In genomic region chr5:25950681-25951080, GRCh38 we compare ENCODE assay signal across 1 cellular context.
TF ChIP-seq lines count a peak whose summit lies in the region.

No MANE protein-coding gene starts in this region.

TF ChIP-seq in GM23338, 12 proteins besides CTCF, POLR2A, EP300 and RAD21 (continued from another document):
- TF ChIP-seq, protein P1, sequence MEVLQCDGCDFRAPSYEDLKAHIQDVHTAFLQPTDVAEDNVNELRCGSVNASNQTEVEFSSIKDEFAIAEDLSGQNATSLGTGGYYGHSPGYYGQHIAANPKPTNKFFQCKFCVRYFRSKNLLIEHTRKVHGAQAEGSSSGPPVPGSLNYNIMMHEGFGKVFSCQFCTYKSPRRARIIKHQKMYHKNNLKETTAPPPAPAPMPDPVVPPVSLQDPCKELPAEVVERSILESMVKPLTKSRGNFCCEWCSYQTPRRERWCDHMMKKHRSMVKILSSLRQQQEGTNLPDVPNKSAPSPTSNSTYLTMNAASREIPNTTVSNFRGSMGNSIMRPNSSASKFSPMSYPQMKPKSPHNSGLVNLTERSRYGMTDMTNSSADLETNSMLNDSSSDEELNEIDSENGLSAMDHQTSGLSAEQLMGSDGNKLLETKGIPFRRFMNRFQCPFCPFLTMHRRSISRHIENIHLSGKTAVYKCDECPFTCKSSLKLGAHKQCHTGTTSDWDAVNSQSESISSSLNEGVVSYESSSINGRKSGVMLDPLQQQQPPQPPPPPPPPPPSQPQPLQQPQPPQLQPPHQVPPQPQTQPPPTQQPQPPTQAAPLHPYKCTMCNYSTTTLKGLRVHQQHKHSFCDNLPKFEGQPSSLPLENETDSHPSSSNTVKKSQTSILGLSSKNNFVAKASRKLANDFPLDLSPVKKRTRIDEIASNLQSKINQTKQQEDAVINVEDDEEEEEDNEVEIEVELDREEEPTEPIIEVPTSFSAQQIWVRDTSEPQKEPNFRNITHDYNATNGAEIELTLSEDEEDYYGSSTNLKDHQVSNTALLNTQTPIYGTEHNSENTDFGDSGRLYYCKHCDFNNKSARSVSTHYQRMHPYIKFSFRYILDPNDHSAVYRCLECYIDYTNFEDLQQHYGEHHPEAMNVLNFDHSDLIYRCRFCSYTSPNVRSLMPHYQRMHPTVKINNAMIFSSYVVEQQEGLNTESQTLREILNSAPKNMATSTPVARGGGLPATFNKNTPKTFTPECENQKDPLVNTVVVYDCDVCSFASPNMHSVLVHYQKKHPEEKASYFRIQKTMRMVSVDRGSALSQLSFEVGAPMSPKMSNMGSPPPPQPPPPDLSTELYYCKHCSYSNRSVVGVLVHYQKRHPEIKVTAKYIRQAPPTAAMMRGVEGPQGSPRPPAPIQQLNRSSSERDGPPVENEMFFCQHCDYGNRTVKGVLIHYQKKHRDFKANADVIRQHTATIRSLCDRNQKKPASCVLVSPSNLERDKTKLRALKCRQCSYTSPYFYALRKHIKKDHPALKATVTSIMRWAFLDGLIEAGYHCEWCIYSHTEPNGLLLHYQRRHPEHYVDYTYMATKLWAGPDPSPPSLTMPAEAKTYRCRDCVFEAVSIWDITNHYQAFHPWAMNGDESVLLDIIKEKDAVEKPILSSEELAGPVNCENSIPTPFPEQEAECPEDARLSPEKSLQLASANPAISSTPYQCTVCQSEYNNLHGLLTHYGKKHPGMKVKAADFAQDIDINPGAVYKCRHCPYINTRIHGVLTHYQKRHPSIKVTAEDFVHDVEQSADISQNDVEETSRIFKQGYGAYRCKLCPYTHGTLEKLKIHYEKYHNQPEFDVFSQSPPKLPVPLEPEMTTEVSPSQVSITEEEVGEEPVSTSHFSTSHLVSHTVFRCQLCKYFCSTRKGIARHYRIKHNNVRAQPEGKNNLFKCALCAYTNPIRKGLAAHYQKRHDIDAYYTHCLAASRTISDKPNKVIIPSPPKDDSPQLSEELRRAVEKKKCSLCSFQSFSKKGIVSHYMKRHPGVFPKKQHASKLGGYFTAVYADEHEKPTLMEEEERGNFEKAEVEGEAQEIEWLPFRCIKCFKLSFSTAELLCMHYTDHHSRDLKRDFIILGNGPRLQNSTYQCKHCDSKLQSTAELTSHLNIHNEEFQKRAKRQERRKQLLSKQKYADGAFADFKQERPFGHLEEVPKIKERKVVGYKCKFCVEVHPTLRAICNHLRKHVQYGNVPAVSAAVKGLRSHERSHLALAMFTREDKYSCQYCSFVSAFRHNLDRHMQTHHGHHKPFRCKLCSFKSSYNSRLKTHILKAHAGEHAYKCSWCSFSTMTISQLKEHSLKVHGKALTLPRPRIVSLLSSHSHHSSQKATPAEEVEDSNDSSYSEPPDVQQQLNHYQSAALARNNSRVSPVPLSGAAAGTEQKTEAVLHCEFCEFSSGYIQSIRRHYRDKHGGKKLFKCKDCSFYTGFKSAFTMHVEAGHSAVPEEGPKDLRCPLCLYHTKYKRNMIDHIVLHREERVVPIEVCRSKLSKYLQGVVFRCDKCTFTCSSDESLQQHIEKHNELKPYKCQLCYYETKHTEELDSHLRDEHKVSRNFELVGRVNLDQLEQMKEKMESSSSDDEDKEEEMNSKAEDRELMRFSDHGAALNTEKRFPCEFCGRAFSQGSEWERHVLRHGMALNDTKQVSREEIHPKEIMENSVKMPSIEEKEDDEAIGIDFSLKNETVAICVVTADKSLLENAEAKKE (CRISPR knock-in tag; IDR thresholded peaks at IDR 0.05): no peak
- TF ChIP-seq ZNF114 (CRISPR knock-in tag; IDR thresholded peaks at IDR 0.05): no peak
